In the genomic region with DNA sequence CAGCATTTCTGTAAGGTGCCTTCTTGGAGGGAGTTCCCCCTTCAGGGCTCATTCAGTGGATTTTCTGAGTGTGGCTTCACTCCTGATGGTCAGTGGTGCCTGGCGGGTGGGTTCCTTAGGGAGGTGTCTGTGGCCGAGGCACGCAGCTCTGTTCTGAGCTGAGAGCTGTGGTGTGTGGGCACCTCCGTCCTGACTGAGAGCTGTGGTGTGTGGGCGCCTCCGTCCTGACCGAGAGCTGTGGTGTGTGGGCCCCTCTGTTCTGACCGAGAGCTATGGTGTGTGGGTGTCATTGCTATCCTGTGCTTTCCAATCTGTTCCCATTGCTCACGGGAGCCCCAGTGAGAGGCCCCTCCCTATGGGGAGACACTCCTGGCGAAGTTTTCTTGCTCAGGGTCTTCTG, we compare ENCODE assay signal across 1 cellular context.
TF ChIP-seq lines count a peak whose summit lies in the region.

No MANE protein-coding gene starts in this region.

TF ChIP-seq in H1, 55 proteins besides CTCF, POLR2A, EP300 and RAD21:
- TF ChIP-seq SRF (IDR thresholded peaks at IDR 0.05; ENCODE audit: low read depth, low read length) (no peak), CHD2 (IDR thresholded peaks at IDR 0.05; ENCODE audit: low read length) (no peak), KDM5A (IDR thresholded peaks at IDR 0.05; ENCODE audit: low read length) (no peak), FOSL1 (IDR thresholded peaks at IDR 0.05; ENCODE audit: insufficient read depth, low read depth, low read length) (no peak), TEAD4 (IDR thresholded peaks at IDR 0.05; ENCODE audit: low read depth, low read length) (no peak), KDM1A (IDR thresholded peaks at IDR 0.05; ENCODE audit: borderline replicate concordance, low read length) (no peak), YY1 (IDR thresholded peaks at IDR 0.05; ENCODE audit: low read depth, low read length) (no peak)
- TF ChIP-seq, protein P1, sequence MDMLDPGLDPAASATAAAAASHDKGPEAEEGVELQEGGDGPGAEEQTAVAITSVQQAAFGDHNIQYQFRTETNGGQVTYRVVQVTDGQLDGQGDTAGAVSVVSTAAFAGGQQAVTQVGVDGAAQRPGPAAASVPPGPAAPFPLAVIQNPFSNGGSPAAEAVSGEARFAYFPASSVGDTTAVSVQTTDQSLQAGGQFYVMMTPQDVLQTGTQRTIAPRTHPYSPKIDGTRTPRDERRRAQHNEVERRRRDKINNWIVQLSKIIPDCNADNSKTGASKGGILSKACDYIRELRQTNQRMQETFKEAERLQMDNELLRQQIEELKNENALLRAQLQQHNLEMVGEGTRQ (IDR thresholded peaks at IDR 0.05; ENCODE audit: low read length), result no peak
- TF ChIP-seq, protein P2, sequence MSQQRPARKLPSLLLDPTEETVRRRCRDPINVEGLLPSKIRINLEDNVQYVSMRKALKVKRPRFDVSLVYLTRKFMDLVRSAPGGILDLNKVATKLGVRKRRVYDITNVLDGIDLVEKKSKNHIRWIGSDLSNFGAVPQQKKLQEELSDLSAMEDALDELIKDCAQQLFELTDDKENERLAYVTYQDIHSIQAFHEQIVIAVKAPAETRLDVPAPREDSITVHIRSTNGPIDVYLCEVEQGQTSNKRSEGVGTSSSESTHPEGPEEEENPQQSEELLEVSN (IDR thresholded peaks at IDR 0.05), result no peak
- TF ChIP-seq, protein P3, sequence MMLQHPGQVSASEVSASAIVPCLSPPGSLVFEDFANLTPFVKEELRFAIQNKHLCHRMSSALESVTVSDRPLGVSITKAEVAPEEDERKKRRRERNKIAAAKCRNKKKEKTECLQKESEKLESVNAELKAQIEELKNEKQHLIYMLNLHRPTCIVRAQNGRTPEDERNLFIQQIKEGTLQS (IDR thresholded peaks at IDR 0.05; ENCODE audit: insufficient read depth, low read depth, low read length), result no peak
